Comparison of ENCODE assay signal across 16 cellular contexts in the genomic region with DNA sequence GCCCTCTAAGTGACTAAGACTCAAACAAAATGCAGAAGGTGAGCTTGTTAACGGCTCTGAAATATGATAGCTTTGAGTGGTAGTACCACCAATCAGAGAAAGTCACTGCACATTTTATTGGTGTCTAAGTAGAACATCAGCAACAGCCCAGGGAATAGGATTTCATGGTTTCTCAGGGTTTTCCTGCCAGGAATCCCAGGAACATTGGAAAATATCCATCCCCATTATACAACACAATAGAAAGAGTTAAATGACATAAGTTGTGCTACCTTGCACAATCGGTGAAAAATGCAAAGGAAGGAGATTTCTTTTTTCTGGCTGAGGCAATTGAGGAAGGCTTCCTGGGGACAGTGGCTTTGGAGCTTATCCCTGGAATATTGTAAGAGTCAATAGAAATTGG.
"Had no signal": no experiment of that assay in that cellular context is flagged by ENCODE, and none has a peak within 500 bp of the region (broad histone marks: within the 10 kb centered on the region; RNA-seq: fewer than 3 reads in every experiment).

No MANE protein-coding gene starts in this region.

- DNase-seq: activated CD8-positive, alpha-beta memory T cell treated with anti-CD3 and anti-CD28 coated beads for 24 hours; activated CD8-positive, alpha-beta memory T cell treated with anti-CD3 and anti-CD28 coated beads, Interleukin-2, amount 50 U/mL, for 48 hours; activated gamma-delta T cell; activated T-cell treated with anti-CD3 and anti-CD28 coated beads, Interleukin-2, amount 50 U/mL, for 72 hours; dorsolateral prefrontal cortex; kidney; stimulated activated CD4-positive, alpha-beta T cell treated with anti-CD3 and anti-CD28 coated beads, Interleukin-2, amount 100 ng/mL, for 24 hours; stimulated activated naive CD8-positive, alpha-beta T cell treated with anti-CD3 and anti-CD28 coated beads, Interleukin-15, Interleukin-2, amounts not matched to agents 100 U/mL and 50 U/mL, for 24 hours; T1000 had no signal

- H3K27me3 ChIP-seq: cardiac muscle cell, dorsolateral prefrontal cortex had no signal

- H3K4me1 Mint-ChIP-seq: activated naive CD4-positive, alpha-beta T cell treated with anti-CD3 and anti-CD28 coated beads, Interleukin-2, amount 50 U/mL, for 24 hours had no signal

- H3K27me3 Mint-ChIP-seq: activated naive CD4-positive, alpha-beta T cell treated with anti-CD3 and anti-CD28 coated beads, Interleukin-2, amount 50 U/mL, for 24 hours; progenitor cell of endocrine pancreas had no signal

- H3K36me3 Mint-ChIP-seq: activated naive CD4-positive, alpha-beta T cell treated with anti-CD3 and anti-CD28 coated beads, Interleukin-2, amount 50 U/mL, for 24 hours had no signal

- ATAC-seq: activated CD4-positive, CD25-positive, alpha-beta regulatory T cell treated with anti-CD3 and anti-CD28 coated beads, Interleukin-2, amount 50 U/mL, for 24 hours; activated T-cell treated with anti-CD3 and anti-CD28 coated beads, Interleukin-2, amount 50 U/mL, for 72 hours; left lobe of liver; stimulated activated naive CD8-positive, alpha-beta T cell treated with anti-CD3 and anti-CD28 coated beads, Interleukin-15, Interleukin-2, amounts not matched to agents 100 U/mL and 50 U/mL, for 24 hours had no signal

- H3K27ac ChIP-seq: cardiac muscle cell, dorsolateral prefrontal cortex, epithelial cell of prostate had no signal

- H3K4me3 Mint-ChIP-seq: activated naive CD4-positive, alpha-beta T cell treated with anti-CD3 and anti-CD28 coated beads, Interleukin-2, amount 50 U/mL, for 24 hours; activated T-cell treated with anti-CD3 and anti-CD28 coated beads, Interleukin-2, amount 50 U/mL, for 72 hours had no signal

- H3K4me3 ChIP-seq: cardiac muscle cell, dorsolateral prefrontal cortex, lung had no signal

- H3K9me3 Mint-ChIP-seq: activated naive CD4-positive, alpha-beta T cell treated with anti-CD3 and anti-CD28 coated beads, Interleukin-2, amount 50 U/mL, for 24 hours had no signal

- H3K36me3 ChIP-seq: cardiac muscle cell had no signal

- H3K27ac Mint-ChIP-seq: activated naive CD4-positive, alpha-beta T cell treated with anti-CD3 and anti-CD28 coated beads, Interleukin-2, amount 50 U/mL, for 24 hours; activated T-cell treated with anti-CD3 and anti-CD28 coated beads, Interleukin-2, amount 50 U/mL, for 72 hours; progenitor cell of endocrine pancreas had no signal
